ENCODE assay signal across 24 cellular contexts in the genomic region with DNA sequence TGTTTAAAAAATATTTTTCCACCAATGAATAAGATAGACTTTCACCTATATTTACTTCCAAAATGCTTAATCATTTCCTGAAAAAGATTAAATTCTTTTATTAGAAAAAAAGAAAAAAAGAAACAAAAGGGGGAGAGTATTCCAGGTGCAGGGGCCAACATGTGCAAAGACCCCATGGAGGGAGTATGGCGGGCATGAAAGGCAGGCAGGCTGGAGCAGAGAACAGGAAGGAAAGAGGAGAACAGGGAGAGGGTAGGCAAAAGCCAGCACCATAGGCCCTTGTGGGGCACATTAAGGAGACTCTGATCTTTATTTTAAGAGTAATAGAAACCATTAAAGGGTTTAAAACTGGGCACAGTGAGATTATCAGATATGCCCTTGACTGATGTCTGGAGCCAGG. TPM values are rescaled to one million over a fixed set of nuclear protein-coding genes. Genes with fewer than 3 reads are reported as not detected.
DNase-seq lines count a peak whose midpoint lies in the region; ATAC-seq and TF ChIP-seq lines count a peak whose summit lies in the region.
"Had no signal": no experiment of that assay in that cellular context is flagged by ENCODE, and none has a peak within 500 bp of the region (broad histone marks: within the 10 kb centered on the region; RNA-seq: fewer than 3 reads in every experiment).

No MANE protein-coding gene starts in this region.

- WGBS in esophagus muscularis mucosa, result 96% methylated on average over 1 of the region's 1 CpG

- no peak for TF ChIP-seq POLR2A in esophagus muscularis mucosa (IDR thresholded peaks at IDR 0.05; ENCODE audit: low read depth)

- H3K36me3 Mint-ChIP-seq in activated T-helper 17 cell treated with anti-CD3 and anti-CD28 coated beads, Interleukin-2, amount 50 U/mL, for 72 hours (ENCODE audit: low read depth), result peaks cover 21% of the 10 kb centered on the region
- no peaks in the 10 kb centered on the region for H3K36me3 Mint-ChIP-seq in natural killer cell

- H3K36me3 ChIP-seq in esophagus muscularis mucosa, result no peaks in the 10 kb centered on the region
- H3K36me3 ChIP-seq: BE2C had no signal

- H3K4me3 ChIP-seq in esophagus muscularis mucosa, result no peak overlapping the region
- H3K4me3 ChIP-seq: BLaER1, GM12878 had no signal

- H3K4me1 Mint-ChIP-seq in activated T-helper 17 cell treated with anti-CD3 and anti-CD28 coated beads, Interleukin-2, amount 50 U/mL, for 72 hours, result peaks cover 11% of the 10 kb centered on the region
- peaks cover 24 to 27% of the 10 kb centered on the region in 2 donors for H3K4me1 Mint-ChIP-seq in natural killer cell
- H3K4me1 Mint-ChIP-seq: CD14-positive monocyte had no signal

- TF ChIP-seq EP300 in esophagus muscularis mucosa (IDR thresholded peaks at IDR 0.05), result no peak

- DNase-seq in esophagus muscularis mucosa (ENCODE audit: extremely low spot score) (peak; percentile 83), NCI-H526 (lab: John Stamatoyannopoulos, UW) (no peak), natural killer cell (no peak), activated gamma-delta T cell treated with Interleukin-2 at 50 U/mL for 16 hours (no peak)
- DNase-seq: 8988T; ACHN; BE2C; C1 segment of cervical spinal cord; CD4-positive, alpha-beta memory T cell; CD4-positive, CD25-positive, alpha-beta regulatory T cell; CD8-positive, alpha-beta memory T cell; COR-L47; DMS 273 treated with DMSO at 0.1 percent for 48 hours; DMS153; DMS53; DMS79; DND-41; EL; GDM1 had no signal

- H3K27me3 Mint-ChIP-seq in activated T-helper 17 cell treated with anti-CD3 and anti-CD28 coated beads, Interleukin-2, amount 50 U/mL, for 72 hours, result no peaks in the 10 kb centered on the region
- H3K27me3 Mint-ChIP-seq in natural killer cell (ENCODE audit: low read depth in 2 of 2), result no peaks in the 10 kb centered on the region
- H3K27me3 Mint-ChIP-seq: CD4-positive, alpha-beta memory T cell; CD4-positive, CD25-positive, alpha-beta regulatory T cell; CD8-positive, alpha-beta memory T cell had no signal

- H3K27ac ChIP-seq in esophagus muscularis mucosa (replicated peaks in 1 of 4), result no peak overlapping the region
- H3K27ac ChIP-seq: BLaER1 had no signal

- no peaks in the 10 kb centered on the region for H3K27me3 ChIP-seq in esophagus muscularis mucosa
- H3K27me3 ChIP-seq: BE2C, BLaER1 had no signal

- H3K9me3 Mint-ChIP-seq in activated T-helper 17 cell treated with anti-CD3 and anti-CD28 coated beads, Interleukin-2, amount 50 U/mL, for 72 hours, result no peaks in the 10 kb centered on the region
- no peaks in the 10 kb centered on the region for H3K9me3 Mint-ChIP-seq in natural killer cell
- H3K9me3 Mint-ChIP-seq: CD8-positive, alpha-beta memory T cell had no signal

- intact Hi-C loops in esophagus muscularis mucosa (cut with DNase I), result no loop called here
- intact Hi-C loops in natural killer cell (cut with micrococcal nuclease), result no loop called here

- no peak overlapping the region for H3K4me3 Mint-ChIP-seq in activated T-helper 17 cell treated with anti-CD3 and anti-CD28 coated beads, Interleukin-2, amount 50 U/mL, for 72 hours
- no peak overlapping the region for H3K4me3 Mint-ChIP-seq in natural killer cell
- H3K4me3 Mint-ChIP-seq: CD14-positive monocyte; CD4-positive, alpha-beta memory T cell; CD4-positive, CD25-positive, alpha-beta regulatory T cell had no signal

- TF ChIP-seq CTCF in esophagus muscularis mucosa (IDR thresholded peaks at IDR 0.05) (no peak), natural killer cell (IDR thresholded peaks at IDR 0.05) (no peak)

- no peak for ATAC-seq in activated T-helper 17 cell treated with anti-CD3 and anti-CD28 coated beads, Interleukin-2, amount 50 U/mL, for 72 hours (replicated peaks)
- no peak for ATAC-seq in natural killer cell
- ATAC-seq: GM12878 had no signal

- H3K9me3 ChIP-seq in esophagus muscularis mucosa, result no peaks in the 10 kb centered on the region
- H3K9me3 ChIP-seq: BE2C, BLaER1 had no signal

- peak overlapping the region; percentile 48 for H3K27ac Mint-ChIP-seq in activated T-helper 17 cell treated with anti-CD3 and anti-CD28 coated beads, Interleukin-2, amount 50 U/mL, for 72 hours
- H3K27ac Mint-ChIP-seq in natural killer cell, result peak overlapping the region in 1 of 2 donors; percentile 50

- no peaks in the 10 kb centered on the region for H3K4me1 ChIP-seq in esophagus muscularis mucosa
- H3K4me1 ChIP-seq: BE2C, BLaER1 had no signal

RNA-seq across cellular contexts. Expression of a gene that starts 16.5 kb away (rescaled TPM):
- 10 to 100 TPM; 16.4 to 28.9 TPM for total RNA-seq in activated T-helper 17 cell treated with anti-CD3 and anti-CD28 coated beads, Interleukin-2, amount 50 U/mL, for 72 hours
- total RNA-seq in esophagus muscularis mucosa (10 to 100 TPM; 34.9 to 54.9 (median 46.2) TPM), natural killer cell (10 to 100 TPM; 37.0 to 48.4 (median 47.6) TPM)

RNA-seq across cellular contexts. Expression of a gene that starts 48.7 kb away (rescaled TPM):
- not detected for total RNA-seq in activated T-helper 17 cell treated with anti-CD3 and anti-CD28 coated beads, Interleukin-2, amount 50 U/mL, for 72 hours
- total RNA-seq in esophagus muscularis mucosa (not detected), natural killer cell (not detected)
- total RNA-seq: A673; CD4-positive, alpha-beta memory T cell; CD4-positive, CD25-positive, alpha-beta regulatory T cell; CD8-positive, alpha-beta memory T cell had no signal
